1 cellular context compared by ENCODE assay signal in genomic region chr5:178712057-178712908, GRCh38.
A peak's percentile ranks its signal among the peaks of the same experiment; 100 is the strongest.
TF ChIP-seq lines count a peak whose summit lies in the region.

No MANE protein-coding gene starts in this region.

TF ChIP-seq in K562, 482 proteins besides CTCF, POLR2A, EP300 and RAD21:
- TF ChIP-seq ZNF274 (IDR thresholded peaks at IDR 0.05; ENCODE audit: borderline replicate concordance, low read depth, low read length) (peak; percentile 96), TRIM28 (IDR thresholded peaks at IDR 0.05) (peak; percentile 72; the same call in 1 of the 2 replicates)
